In genomic region chr10:102017295-102017694, GRCh38 we compare ENCODE assay signal across 32 cellular contexts.
"Had no signal": no experiment of that assay in that cellular context is flagged by ENCODE, and none has a peak within 500 bp of the region (broad histone marks: within the 10 kb centered on the region; RNA-seq: fewer than 3 reads in every experiment).

No MANE protein-coding gene starts in this region.

- ATAC-seq: activated CD4-positive, CD25-positive, alpha-beta regulatory T cell treated with anti-CD3 and anti-CD28 coated beads, Interleukin-2, amount 50 U/mL, for 24 hours; activated CD8-positive, alpha-beta T cell treated with anti-CD3 and anti-CD28 coated beads for 36 hours; activated naive CD8-positive, alpha-beta T cell treated with anti-CD3 and anti-CD28 coated beads, Interleukin-2, amount 50 U/mL, for 24 hours; activated T-cell treated with anti-CD3 and anti-CD28 coated beads, Interleukin-2, amount 50 U/mL, for 4 hours; body of pancreas; esophagus mucosa; T-cell had no signal

- H3K27ac Mint-ChIP-seq: activated B cell treated with CpG ODN at 0.5 μM for 24 hours; activated CD8-positive, alpha-beta T cell treated with anti-CD3 and anti-CD28 coated beads for 36 hours; activated naive CD4-positive, alpha-beta T cell treated with anti-CD3 and anti-CD28 coated beads, Interleukin-2, amount 50 U/mL, for 24 hours; activated naive CD8-positive, alpha-beta T cell treated with anti-CD3 and anti-CD28 coated beads for 36 hours; activated naive CD8-positive, alpha-beta T cell treated with anti-CD3 and anti-CD28 coated beads, Interleukin-2, amount 50 U/mL, for 24 hours; activated T-helper 2 cell treated with anti-CD3 and anti-CD28 coated beads, Interferon-gamma antibody, Interleukin-2, Interleukin-4, amounts not matched to agents 10 μg/mL and 5 μg/mL and 100 μg/mL, durations not matched to agents 14 hours and 24 hours and 36 hours; dendritic cell treated with granulocyte-macrophage colony-stimulating factor and Interleukin-4, amounts not matched to agents 40 ng/mL and 50 ng/mL, for 4 days; endodermal cell; T-helper 1 cell treated with Interleukin-12 subunit alpha and Interleukin-12 subunit beta and Interleukin-4 antibody, amounts not matched to agents 30 μg/mL and 1 μg/mL, for 36 hours; T-helper 2 cell treated with Interferon-gamma antibody and Interleukin-4, amounts not matched to agents 5 μg/mL and 100 μg/mL, for 36 hours had no signal

- DNase-seq: activated B cell treated with CpG ODN at 0.5 μM for 24 hours; activated CD4-positive, alpha-beta T cell treated with anti-CD3 and anti-CD28 coated beads for 48 hours; activated CD4-positive, alpha-beta T cell treated with anti-CD3 and anti-CD28 coated beads, Interleukin-2, amount 50 U/mL, for 1 hour; activated CD4-positive, alpha-beta T cell treated with anti-CD3 and anti-CD28 coated beads, Interleukin-2, amount 50 U/mL, for 48 hours; activated CD8-positive, alpha-beta memory T cell treated with anti-CD3 and anti-CD28 coated beads for 24 hours; activated CD8-positive, alpha-beta T cell treated with anti-CD3 and anti-CD28 coated beads for 36 hours; activated effector memory CD4-positive, alpha-beta T cell treated with anti-CD3 and anti-CD28 coated beads, Interleukin-2, amount 50 U/mL, for 16 hours; activated naive CD4-positive, alpha-beta T cell treated with anti-CD3 and anti-CD28 coated beads for 36 hours; activated naive CD8-positive, alpha-beta T cell treated with anti-CD3 and anti-CD28 coated beads for 36 hours; activated naive CD8-positive, alpha-beta T cell treated with anti-CD3 and anti-CD28 coated beads, Interleukin-2, amount 50 U/mL, for 24 hours; activated T-cell treated with anti-CD3 and anti-CD28 coated beads, Interleukin-2, amount 50 U/mL, for 4 hours; adrenal gland; amygdala; aorta; body of pancreas; central memory CD4-positive, alpha-beta T cell; dorsolateral prefrontal cortex; effector memory CD4-positive, alpha-beta T cell; endodermal cell; foreskin fibroblast; head of caudate nucleus; T-cell; T1000; WERI-Rb-1 had no signal

- H3K27me3 ChIP-seq: adrenal gland, body of pancreas, dorsolateral prefrontal cortex had no signal

- H3K9me3 Mint-ChIP-seq: activated B cell treated with CpG ODN at 0.5 μM for 24 hours; activated CD8-positive, alpha-beta T cell treated with anti-CD3 and anti-CD28 coated beads for 36 hours; activated naive CD4-positive, alpha-beta T cell treated with anti-CD3 and anti-CD28 coated beads for 36 hours; activated naive CD4-positive, alpha-beta T cell treated with anti-CD3 and anti-CD28 coated beads, Interleukin-2, amount 50 U/mL, for 24 hours; activated naive CD8-positive, alpha-beta T cell treated with anti-CD3 and anti-CD28 coated beads, Interleukin-2, amount 50 U/mL, for 24 hours; activated T-cell treated with anti-CD3 and anti-CD28 coated beads, Interleukin-2, amount 50 U/mL, for 4 hours; dendritic cell treated with granulocyte-macrophage colony-stimulating factor and Interleukin-4, amounts not matched to agents 40 ng/mL and 50 ng/mL, for 4 days; endodermal cell; T-cell had no signal

- H3K4me1 Mint-ChIP-seq: activated B cell treated with CpG ODN at 0.5 μM for 24 hours; activated naive CD4-positive, alpha-beta T cell treated with anti-CD3 and anti-CD28 coated beads, Interleukin-2, amount 50 U/mL, for 24 hours had no signal

- H3K27ac ChIP-seq: adrenal gland, body of pancreas, coronary artery, dorsolateral prefrontal cortex, WERI-Rb-1 had no signal

- H3K27me3 Mint-ChIP-seq: activated B cell treated with CpG ODN at 0.5 μM for 24 hours; activated CD8-positive, alpha-beta T cell treated with anti-CD3 and anti-CD28 coated beads for 36 hours; activated naive CD4-positive, alpha-beta T cell treated with anti-CD3 and anti-CD28 coated beads, Interleukin-2, amount 50 U/mL, for 24 hours; activated naive CD8-positive, alpha-beta T cell treated with anti-CD3 and anti-CD28 coated beads for 36 hours; activated naive CD8-positive, alpha-beta T cell treated with anti-CD3 and anti-CD28 coated beads, Interleukin-2, amount 50 U/mL, for 24 hours; dendritic cell treated with granulocyte-macrophage colony-stimulating factor and Interleukin-4, amounts not matched to agents 40 ng/mL and 50 ng/mL, for 4 days; T-cell had no signal

- H3K4me3 Mint-ChIP-seq: activated B cell treated with CpG ODN at 0.5 μM for 24 hours; activated CD8-positive, alpha-beta T cell treated with anti-CD3 and anti-CD28 coated beads for 36 hours; activated naive CD4-positive, alpha-beta T cell treated with anti-CD3 and anti-CD28 coated beads for 36 hours; activated naive CD4-positive, alpha-beta T cell treated with anti-CD3 and anti-CD28 coated beads, Interleukin-2, amount 50 U/mL, for 24 hours; activated naive CD8-positive, alpha-beta T cell treated with anti-CD3 and anti-CD28 coated beads for 36 hours; activated naive CD8-positive, alpha-beta T cell treated with anti-CD3 and anti-CD28 coated beads, Interleukin-2, amount 50 U/mL, for 24 hours; activated T-cell treated with anti-CD3 and anti-CD28 coated beads, Interleukin-2, amount 50 U/mL, for 4 hours; dendritic cell treated with granulocyte-macrophage colony-stimulating factor and Interleukin-4, amounts not matched to agents 40 ng/mL and 50 ng/mL, for 4 days; endodermal cell; T-cell; T-helper 1 cell treated with Interleukin-12 subunit alpha and Interleukin-12 subunit beta and Interleukin-4 antibody, amounts not matched to agents 30 μg/mL and 1 μg/mL, for 36 hours; T-helper 2 cell treated with Interferon-gamma antibody and Interleukin-4, amounts not matched to agents 5 μg/mL and 100 μg/mL, for 36 hours had no signal

- H3K9me3 ChIP-seq: adrenal gland, body of pancreas had no signal
